ENCODE assay signal across 7 cellular contexts in the genomic region with DNA sequence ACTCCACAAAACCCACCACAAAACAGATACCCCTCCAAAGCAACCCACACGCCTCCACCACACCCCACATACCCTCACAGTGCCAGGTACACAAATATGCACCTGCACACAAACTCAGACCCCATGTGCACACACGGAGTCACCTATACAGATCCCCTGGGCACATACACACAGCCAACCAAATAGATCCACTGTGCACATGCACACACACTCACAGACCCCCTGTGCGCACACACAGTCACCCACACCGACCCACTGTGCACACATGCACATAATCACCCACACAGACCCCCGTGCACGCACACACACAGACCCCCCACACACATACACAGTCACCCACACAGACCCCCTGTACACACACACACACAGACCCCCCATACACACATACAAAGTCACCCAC.
"Had no signal": no experiment of that assay in that cellular context is flagged by ENCODE, and none has a peak within 500 bp of the region (broad histone marks: within the 10 kb centered on the region; RNA-seq: fewer than 3 reads in every experiment).

No MANE protein-coding gene starts in this region.

- H3K4me3 Mint-ChIP-seq: GM23338, H9 had no signal

- H3K4me3 ChIP-seq: GM23338, K562 had no signal

- H3K27ac Mint-ChIP-seq: GM23338, H9 had no signal

- DNase-seq: H9, HCEC 1CT, IMR-90 had no signal

- H3K9me3 Mint-ChIP-seq: GM23338, H9 had no signal

- FAIRE-seq: H1, H54, K562 had no signal

- ATAC-seq: GM23338, K562 had no signal
